In the genomic region with DNA sequence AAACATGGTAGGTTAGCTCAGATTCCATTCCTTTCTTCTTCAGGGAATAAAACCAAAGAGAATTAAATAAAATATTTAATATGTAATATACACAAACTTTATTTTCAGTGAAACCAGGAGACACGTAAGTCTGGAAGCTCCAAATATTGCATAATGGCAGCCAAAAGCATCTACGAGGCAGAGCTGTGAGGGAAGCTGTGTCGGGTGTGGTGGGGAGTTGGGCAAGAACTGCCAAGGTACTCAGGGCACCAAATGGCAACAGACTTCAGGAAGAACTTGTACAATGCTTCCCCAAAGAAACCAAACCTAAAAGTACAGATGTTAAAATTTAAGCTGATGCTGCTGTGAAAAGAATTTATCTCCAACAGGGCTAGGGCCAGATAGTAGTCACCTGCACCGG, we compare ENCODE assay signal across 30 cellular contexts. TPM values are rescaled to one million over a fixed set of nuclear protein-coding genes. Genes with fewer than 3 reads are reported as not detected.
"Had no signal": no experiment of that assay in that cellular context is flagged by ENCODE, and none has a peak within 500 bp of the region (broad histone marks: within the 10 kb centered on the region; RNA-seq: fewer than 3 reads in every experiment).

No MANE protein-coding gene starts in this region.

- H3K36me3 ChIP-seq: left ventricle myocardium inferior, pancreas, prostate gland, suprapubic skin, thoracic aorta, tibial nerve, uterus had no signal

- H3K9me3 Mint-ChIP-seq: type B pancreatic cell had no signal

- H3K27me3 Mint-ChIP-seq: stimulated activated naive CD8-positive, alpha-beta T cell treated with anti-CD3 and anti-CD28 coated beads, Interleukin-15, Interleukin-2, amounts not matched to agents 100 ng/mL and 50 ng/mL, for 24 hours; type B pancreatic cell had no signal

- H3K36me3 Mint-ChIP-seq: type B pancreatic cell had no signal

- H3K27ac Mint-ChIP-seq: naive thymus-derived CD8-positive, alpha-beta T cell; nephron; stimulated activated naive CD8-positive, alpha-beta T cell treated with anti-CD3 and anti-CD28 coated beads, Interleukin-15, Interleukin-2, amounts not matched to agents 100 ng/mL and 50 ng/mL, for 24 hours; type B pancreatic cell had no signal

- H3K9me3 ChIP-seq: left ventricle myocardium inferior, pancreas, prostate gland, suprapubic skin, thoracic aorta, tibial nerve, uterus had no signal

- H3K4me1 Mint-ChIP-seq: naive thymus-derived CD8-positive, alpha-beta T cell; neural crest cell had no signal

- H3K4me1 ChIP-seq: pancreas, prostate gland, suprapubic skin, uterus had no signal

- H3K27ac ChIP-seq: hepatocyte, left ventricle myocardium inferior, pancreas, prostate gland, skin epidermis, suprapubic skin, thoracic aorta, tibial nerve, uterus had no signal

- DNase-seq: islet precursor cell; left ventricle myocardium inferior; mesenchymal stem cell; naive thymus-derived CD8-positive, alpha-beta T cell; nucleus accumbens; pancreas; posterior cingulate gyrus; retina; right cardiac atrium; stimulated activated CD4-positive, alpha-beta T cell treated with anti-CD3 and anti-CD28 coated beads, Interleukin-12 subunit alpha, Interleukin-12 subunit beta, amount 100 ng/mL, for 4 hours; stimulated activated CD4-positive, alpha-beta T cell treated with anti-CD3 and anti-CD28 coated beads, Interleukin-15, amount 100 ng/mL, for 24 hours; stimulated activated CD4-positive, alpha-beta T cell treated with anti-CD3 and anti-CD28 coated beads, Interleukin-2, amount 100 ng/mL, for 24 hours; stimulated activated CD4-positive, alpha-beta T cell treated with anti-CD3 and anti-CD28 coated beads, Interleukin-4, amount 100 ng/mL, for 1 hour; stimulated activated naive CD4-positive, alpha-beta T cell; uterus had no signal

- H3K4me3 Mint-ChIP-seq: naive thymus-derived CD8-positive, alpha-beta T cell; nephron; neural crest cell; stimulated activated naive CD8-positive, alpha-beta T cell treated with anti-CD3 and anti-CD28 coated beads, Interleukin-15, Interleukin-2, amounts not matched to agents 100 ng/mL and 50 ng/mL, for 24 hours; type B pancreatic cell had no signal

- ATAC-seq: naive thymus-derived CD8-positive, alpha-beta T cell; pancreas; right cardiac atrium; sciatic nerve had no signal

- H3K27me3 ChIP-seq: hepatocyte, pancreas, suprapubic skin, tibial nerve, uterus had no signal

- H3K4me3 ChIP-seq: hepatocyte, left ventricle myocardium inferior, pancreas, prostate gland, skin epidermis, suprapubic skin, thoracic aorta, tibial nerve, uterus had no signal

RNA-seq across cellular contexts. Expression of gene C11orf87, which starts 47.5 kb away (rescaled TPM):
- total RNA-seq: kidney epithelial cell; lung microvascular endothelial cell; mucosa of gallbladder; naive thymus-derived CD8-positive, alpha-beta T cell; pancreas; prostate gland; subcutaneous adipose tissue; thoracic aorta had no signal
